In genomic region chr4:8201341-8201781, GRCh38 we compare ENCODE assay signal across 8 cellular contexts. TPM values are rescaled to one million over a fixed set of nuclear protein-coding genes. Genes with fewer than 3 reads are reported as not detected.
DNase-seq lines count a peak whose midpoint lies in the region; ATAC-seq and TF ChIP-seq lines count a peak whose summit lies in the region.

No MANE protein-coding gene starts in this region.

- H3K9me3 Mint-ChIP-seq in activated naive CD4-positive, alpha-beta T cell treated with anti-CD3 and anti-CD28 coated beads for 36 hours: no peaks in the 10 kb centered on the region
- no peaks in the 10 kb centered on the region for H3K9me3 Mint-ChIP-seq in natural killer cell

- H3K36me3 Mint-ChIP-seq in activated naive CD4-positive, alpha-beta T cell treated with anti-CD3 and anti-CD28 coated beads for 36 hours (ENCODE audit: low read depth): peaks cover 3% of the 10 kb centered on the region
- no peaks in the 10 kb centered on the region for H3K36me3 Mint-ChIP-seq in natural killer cell

- H3K4me3 ChIP-seq in HUES6 (ENCODE audit: low read depth, low read length): no peak overlapping the region

- CTCF ChIA-PET in activated naive CD4-positive, alpha-beta T cell treated with anti-CD3 and anti-CD28 coated beads for 36 hours (lab: Charles Lee): interaction anchor here (0.7 to 1.2 kb wide), 3 partner anchors 20 to 357 kb away, joined by 3 to 6 read pairs (median 3); no protein-coding TSS in a partner anchor

- peaks cover 19% of the 10 kb centered on the region; the same call in 1 of the 2 replicates for H3K4me1 ChIP-seq in HUES6 (ENCODE audit: control insufficient read depth, insufficient read depth, low read length)

- no peaks in the 10 kb centered on the region for H3K27me3 Mint-ChIP-seq in activated naive CD4-positive, alpha-beta T cell treated with anti-CD3 and anti-CD28 coated beads for 36 hours (ENCODE audit: low read depth)
- peaks cover 0 to 3% of the 10 kb centered on the region in 2 donors for H3K27me3 Mint-ChIP-seq in natural killer cell (ENCODE audit: low read depth in 2 of 2)

- H3K9ac ChIP-seq in HUES6 (ENCODE audit: low read length): peak overlapping the region; percentile 30

- H3K27ac ChIP-seq in HUES6 (ENCODE audit: low read depth, low read length): no peak overlapping the region

- no peaks in the 10 kb centered on the region for H3K9me3 ChIP-seq in HUES6 (ENCODE audit: control insufficient read depth, insufficient read depth, low read depth, low read length)

- no peak for TF ChIP-seq CTCF in natural killer cell (IDR thresholded peaks at IDR 0.05)

- H3K27me3 ChIP-seq in HUES6 (ENCODE audit: control insufficient read depth, insufficient read depth, low read length): no peaks in the 10 kb centered on the region

- H3K4me1 Mint-ChIP-seq in activated naive CD4-positive, alpha-beta T cell treated with anti-CD3 and anti-CD28 coated beads for 36 hours (ENCODE audit: low read depth): peaks cover 41% of the 10 kb centered on the region
- H3K4me1 Mint-ChIP-seq in natural killer cell: peaks cover 29 to 67% of the 10 kb centered on the region in 2 donors

- intact Hi-C loops in activated naive CD4-positive, alpha-beta T cell treated with anti-CD3 and anti-CD28 coated beads for 36 hours (cut with micrococcal nuclease): no loop called here
- intact Hi-C loops in natural killer cell (cut with micrococcal nuclease): no loop called here

- DNase-seq in activated gamma-delta T cell treated with Interleukin-2 at 50 U/mL for 16 hours (peak; percentile 18), activated gamma-delta T cell (lab: John Stamatoyannopoulos, UW) (no peak), natural killer cell (no peak), NCI-H2029 (lab: John Stamatoyannopoulos, UW) (no peak), mesenteric fat pad (ENCODE audit: low spot score) (no peak), HCEC 1CT (no peak)
- peak; percentile 76 for DNase-seq in activated naive CD4-positive, alpha-beta T cell treated with anti-CD3 and anti-CD28 coated beads for 36 hours

- peak overlapping the region; percentile 80 for H3K27ac Mint-ChIP-seq in activated naive CD4-positive, alpha-beta T cell treated with anti-CD3 and anti-CD28 coated beads for 36 hours
- H3K27ac Mint-ChIP-seq in natural killer cell: peak overlapping the region in 1 of 2 donors; percentile 93

- ATAC-seq in natural killer cell: peak in 1 of 3 donors; percentile 8

- no peaks in the 10 kb centered on the region for H3K36me3 ChIP-seq in HUES6 (ENCODE audit: control insufficient read depth, insufficient read depth, low read length)

- H3K4me3 Mint-ChIP-seq in activated naive CD4-positive, alpha-beta T cell treated with anti-CD3 and anti-CD28 coated beads for 36 hours: peak overlapping the region; percentile 84
- H3K4me3 Mint-ChIP-seq in natural killer cell: peak overlapping the region; percentile 96

RNA-seq across cellular contexts. Expression of gene SH3TC1, which starts 2.3 kb away (rescaled TPM):
- total RNA-seq in activated naive CD4-positive, alpha-beta T cell treated with anti-CD3 and anti-CD28 coated beads for 36 hours: 10 to 100 TPM; 17.9 to 23.6 TPM
- 10 to 100 TPM; 50.1 to 61.7 (median 54.9) TPM for total RNA-seq in natural killer cell
- total RNA-seq in mesenteric fat pad: 64.9 TPM

RNA-seq across cellular contexts. Expression of gene ABLIM2, which starts 42.7 kb away (rescaled TPM):
- under 1 TPM; 0.22 to 0.24 TPM for total RNA-seq in activated naive CD4-positive, alpha-beta T cell treated with anti-CD3 and anti-CD28 coated beads for 36 hours
- total RNA-seq in natural killer cell (1 to 10 TPM in 2 of 3 donors, under 1 TPM in 1; 0.71 to 2.8 (median 1.3) TPM), mesenteric fat pad (34.1 TPM)

Comparison
In these comparisons a context has a peak if more than half of its experiments do, and no peak if none do; other contexts are left out.
1. DNase-seq: peak in activated gamma-delta T cell treated with Interleukin-2 at 50 U/mL for 16 hours (single experiment) and activated naive CD4-positive, alpha-beta T cell treated with anti-CD3 and anti-CD28 coated beads for 36 hours (single experiment); none in activated gamma-delta T cell (single experiment), natural killer cell (single experiment), NCI-H2029 (single experiment), mesenteric fat pad (single experiment) and HCEC 1CT (single experiment).